ENCODE assay signal across 1 cellular context in genomic region chr3:38992117-38992779, GRCh38.
TF ChIP-seq lines count a peak whose summit lies in the region.

No MANE protein-coding gene starts in this region.

TF ChIP-seq in WTC11, 78 proteins besides CTCF, POLR2A, EP300 and RAD21 (continued from another document):
- TF ChIP-seq, protein P1, sequence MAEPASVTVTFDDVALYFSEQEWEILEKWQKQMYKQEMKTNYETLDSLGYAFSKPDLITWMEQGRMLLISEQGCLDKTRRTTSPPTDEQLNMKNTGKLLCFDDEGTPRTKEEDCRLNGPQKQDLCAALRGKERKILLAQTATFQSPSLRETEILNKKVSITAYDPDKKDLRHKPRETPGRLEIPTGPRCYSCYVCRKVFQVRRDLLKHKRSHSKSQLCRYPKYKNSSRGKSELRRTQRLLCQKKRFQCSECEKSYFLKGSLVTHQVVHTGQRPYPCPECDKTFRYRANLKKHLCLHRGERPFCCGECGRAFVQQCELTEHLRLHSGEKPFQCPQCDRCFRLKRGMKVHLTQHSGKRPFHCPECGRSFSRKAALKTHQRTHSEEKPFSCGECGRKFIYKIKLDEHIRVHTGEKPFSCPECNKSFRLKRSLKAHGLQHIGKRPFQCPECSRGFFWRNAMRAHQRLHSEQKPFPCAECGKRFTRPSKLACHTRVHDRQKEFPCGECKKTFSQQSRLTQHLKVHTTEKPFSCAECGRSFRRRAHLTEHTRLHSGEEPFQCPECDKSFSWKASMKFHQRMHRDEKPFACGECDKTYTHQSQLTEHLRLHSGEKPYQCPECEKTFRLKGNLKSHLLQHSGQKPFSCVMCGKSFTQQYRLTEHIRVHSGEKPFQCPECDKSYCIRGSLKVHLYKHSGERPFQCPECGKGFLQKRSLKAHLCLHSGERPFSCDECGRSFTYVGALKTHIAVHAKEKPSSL (CRISPR knock-in tag; conservative IDR thresholded peaks at IDR 0.05) = no peak
- TF ChIP-seq NR1H2 (CRISPR knock-in tag; IDR thresholded peaks at IDR 0.05) = no peak
- TF ChIP-seq, protein P2, sequence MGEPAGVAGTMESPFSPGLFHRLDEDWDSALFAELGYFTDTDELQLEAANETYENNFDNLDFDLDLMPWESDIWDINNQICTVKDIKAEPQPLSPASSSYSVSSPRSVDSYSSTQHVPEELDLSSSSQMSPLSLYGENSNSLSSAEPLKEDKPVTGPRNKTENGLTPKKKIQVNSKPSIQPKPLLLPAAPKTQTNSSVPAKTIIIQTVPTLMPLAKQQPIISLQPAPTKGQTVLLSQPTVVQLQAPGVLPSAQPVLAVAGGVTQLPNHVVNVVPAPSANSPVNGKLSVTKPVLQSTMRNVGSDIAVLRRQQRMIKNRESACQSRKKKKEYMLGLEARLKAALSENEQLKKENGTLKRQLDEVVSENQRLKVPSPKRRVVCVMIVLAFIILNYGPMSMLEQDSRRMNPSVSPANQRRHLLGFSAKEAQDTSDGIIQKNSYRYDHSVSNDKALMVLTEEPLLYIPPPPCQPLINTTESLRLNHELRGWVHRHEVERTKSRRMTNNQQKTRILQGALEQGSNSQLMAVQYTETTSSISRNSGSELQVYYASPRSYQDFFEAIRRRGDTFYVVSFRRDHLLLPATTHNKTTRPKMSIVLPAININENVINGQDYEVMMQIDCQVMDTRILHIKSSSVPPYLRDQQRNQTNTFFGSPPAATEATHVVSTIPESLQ (CRISPR knock-in tag; IDR thresholded peaks at IDR 0.05) = no peak
- TF ChIP-seq, protein P3, sequence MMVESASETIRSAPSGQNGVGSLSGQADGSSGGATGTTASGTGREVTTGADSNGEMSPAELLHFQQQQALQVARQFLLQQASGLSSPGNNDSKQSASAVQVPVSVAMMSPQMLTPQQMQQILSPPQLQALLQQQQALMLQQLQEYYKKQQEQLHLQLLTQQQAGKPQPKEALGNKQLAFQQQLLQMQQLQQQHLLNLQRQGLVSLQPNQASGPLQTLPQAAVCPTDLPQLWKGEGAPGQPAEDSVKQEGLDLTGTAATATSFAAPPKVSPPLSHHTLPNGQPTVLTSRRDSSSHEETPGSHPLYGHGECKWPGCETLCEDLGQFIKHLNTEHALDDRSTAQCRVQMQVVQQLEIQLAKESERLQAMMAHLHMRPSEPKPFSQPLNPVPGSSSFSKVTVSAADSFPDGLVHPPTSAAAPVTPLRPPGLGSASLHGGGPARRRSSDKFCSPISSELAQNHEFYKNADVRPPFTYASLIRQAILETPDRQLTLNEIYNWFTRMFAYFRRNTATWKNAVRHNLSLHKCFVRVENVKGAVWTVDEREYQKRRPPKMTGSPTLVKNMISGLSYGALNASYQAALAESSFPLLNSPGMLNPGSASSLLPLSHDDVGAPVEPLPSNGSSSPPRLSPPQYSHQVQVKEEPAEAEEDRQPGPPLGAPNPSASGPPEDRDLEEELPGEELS (CRISPR knock-in tag; IDR thresholded peaks at IDR 0.05) = no peak
- TF ChIP-seq TEAD1 (CRISPR knock-in tag; IDR thresholded peaks at IDR 0.05) = no peak
- no peak for TF ChIP-seq JAZF1 (CRISPR knock-in tag; IDR thresholded peaks at IDR 0.05)
- no peak for TF ChIP-seq ZNF396 (CRISPR knock-in tag; IDR thresholded peaks at IDR 0.05; ENCODE audit: borderline replicate concordance)
- TF ChIP-seq TCF7 (CRISPR knock-in tag; IDR thresholded peaks at IDR 0.05; ENCODE audit: low read depth) = no peak
- TF ChIP-seq CDX4 (CRISPR knock-in tag; IDR thresholded peaks at IDR 0.05; ENCODE audit: borderline replicate concordance) = no peak
- TF ChIP-seq, protein P4, sequence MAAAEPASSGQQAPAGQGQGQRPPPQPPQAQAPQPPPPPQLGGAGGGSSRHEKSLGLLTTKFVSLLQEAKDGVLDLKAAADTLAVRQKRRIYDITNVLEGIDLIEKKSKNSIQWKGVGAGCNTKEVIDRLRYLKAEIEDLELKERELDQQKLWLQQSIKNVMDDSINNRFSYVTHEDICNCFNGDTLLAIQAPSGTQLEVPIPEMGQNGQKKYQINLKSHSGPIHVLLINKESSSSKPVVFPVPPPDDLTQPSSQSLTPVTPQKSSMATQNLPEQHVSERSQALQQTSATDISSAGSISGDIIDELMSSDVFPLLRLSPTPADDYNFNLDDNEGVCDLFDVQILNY (CRISPR knock-in tag; IDR thresholded peaks at IDR 0.05) = no peak
- no peak for TF ChIP-seq CBFB (CRISPR knock-in tag; IDR thresholded peaks at IDR 0.05; ENCODE audit: low read depth)
- TF ChIP-seq ZMAT4 (CRISPR knock-in tag; IDR thresholded peaks at IDR 0.05) = no peak
- TF ChIP-seq, protein P5, sequence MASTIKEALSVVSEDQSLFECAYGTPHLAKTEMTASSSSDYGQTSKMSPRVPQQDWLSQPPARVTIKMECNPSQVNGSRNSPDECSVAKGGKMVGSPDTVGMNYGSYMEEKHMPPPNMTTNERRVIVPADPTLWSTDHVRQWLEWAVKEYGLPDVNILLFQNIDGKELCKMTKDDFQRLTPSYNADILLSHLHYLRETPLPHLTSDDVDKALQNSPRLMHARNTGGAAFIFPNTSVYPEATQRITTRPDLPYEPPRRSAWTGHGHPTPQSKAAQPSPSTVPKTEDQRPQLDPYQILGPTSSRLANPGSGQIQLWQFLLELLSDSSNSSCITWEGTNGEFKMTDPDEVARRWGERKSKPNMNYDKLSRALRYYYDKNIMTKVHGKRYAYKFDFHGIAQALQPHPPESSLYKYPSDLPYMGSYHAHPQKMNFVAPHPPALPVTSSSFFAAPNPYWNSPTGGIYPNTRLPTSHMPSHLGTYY (CRISPR knock-in tag; IDR thresholded peaks at IDR 0.05) = no peak
TF ChIP-seq in WTC11: peak in this region for 0.
